In genomic region chr7:73425356-73425983, GRCh38 we compare ENCODE assay signal across 25 cellular contexts.
"Had no signal": no experiment of that assay in that cellular context is flagged by ENCODE, and none has a peak within 500 bp of the region (broad histone marks: within the 10 kb centered on the region; RNA-seq: fewer than 3 reads in every experiment).

No MANE protein-coding gene starts in this region.

- H3K27ac Mint-ChIP-seq: naive thymus-derived CD4-positive, alpha-beta T cell; natural killer cell treated with Interleukin-12 subunit alpha and Interleukin-12 subunit beta and Interleukin-15 and Interleukin-18, amount 100 ng/mL, for 72 hours; stimulated activated memory B cell treated with anti-CD40 and anti-IgM and Interleukin-4, amounts not matched to agents 10 μg/mL and 1 μg/mL and 100 μg/mL, for 72 hours; stimulated activated naive CD8-positive, alpha-beta T cell treated with anti-CD3 and anti-CD28 coated beads, Interleukin-15, amount 100 ng/mL, for 72 hours had no signal

- H3K9me3 Mint-ChIP-seq: naive thymus-derived CD4-positive, alpha-beta T cell; natural killer cell treated with Interleukin-12 subunit alpha and Interleukin-12 subunit beta and Interleukin-15 and Interleukin-18, amount 100 ng/mL, for 72 hours; stimulated activated memory B cell treated with anti-CD40 and anti-IgM and Interleukin-4, amounts not matched to agents 10 μg/mL and 1 μg/mL and 100 μg/mL, for 72 hours; stimulated activated naive CD8-positive, alpha-beta T cell treated with anti-CD3 and anti-CD28 coated beads, Interleukin-15, amount 100 ng/mL, for 72 hours had no signal

- H3K79me2 ChIP-seq: hepatocyte had no signal

- H3K4me3 Mint-ChIP-seq: natural killer cell treated with Interleukin-12 subunit alpha and Interleukin-12 subunit beta and Interleukin-15 and Interleukin-18, amount 100 ng/mL, for 72 hours; stimulated activated naive CD8-positive, alpha-beta T cell treated with anti-CD3 and anti-CD28 coated beads, Interleukin-15, amount 100 ng/mL, for 72 hours had no signal

- H3K36me3 Mint-ChIP-seq: naive thymus-derived CD4-positive, alpha-beta T cell; natural killer cell treated with Interleukin-12 subunit alpha and Interleukin-12 subunit beta and Interleukin-15 and Interleukin-18, amount 100 ng/mL, for 72 hours; stimulated activated memory B cell treated with anti-CD40 and anti-IgM and Interleukin-4, amounts not matched to agents 10 μg/mL and 1 μg/mL and 100 μg/mL, for 72 hours had no signal

- H3K27ac ChIP-seq: heart right ventricle, hepatocyte, left ventricle myocardium inferior, pancreas, prostate gland, sigmoid colon, spleen, tibial nerve, upper lobe of right lung had no signal

- H3K9me3 ChIP-seq: heart right ventricle, left ventricle myocardium inferior, mucosa of descending colon, pancreas, prostate gland, sigmoid colon, spleen, tibial nerve, upper lobe of right lung had no signal

- H3K27me3 ChIP-seq: hepatocyte, pancreas had no signal

- FAIRE-seq: pancreas, small intestine, urothelium cell line had no signal

- DNase-seq: heart right ventricle; islet precursor cell; left ventricle myocardium inferior; midbrain; mucosa of descending colon; naive thymus-derived CD4-positive, alpha-beta T cell; pancreas; retina; right cardiac atrium; sigmoid colon; small intestine; spleen; stimulated activated CD4-positive, alpha-beta T cell treated with anti-CD3 and anti-CD28 coated beads, Interleukin-4, amount 100 ng/mL, for 4 hours; stimulated activated CD8-positive, alpha-beta memory T cell treated with anti-CD3 and anti-CD28 coated beads, Interleukin-4, amount 100 ng/mL, for 48 hours; stimulated activated naive CD4-positive, alpha-beta T cell treated with Interleukin-2 at 50 U/mL for 16 hours; stimulated activated naive CD8-positive, alpha-beta T cell treated with anti-CD3 and anti-CD28 coated beads, Interleukin-15, amount 100 ng/mL, for 72 hours; substantia nigra; upper lobe of right lung had no signal

- H3K4me1 ChIP-seq: pancreas, prostate gland, upper lobe of right lung had no signal

- H3K36me3 ChIP-seq: heart right ventricle, left ventricle myocardium inferior, pancreas, prostate gland, sigmoid colon, spleen, tibial nerve, upper lobe of right lung had no signal

- H2AFZ ChIP-seq: hepatocyte had no signal

- H3K4me3 ChIP-seq: heart right ventricle, hepatocyte, left ventricle myocardium inferior, lung, mucosa of descending colon, pancreas, prostate gland, sigmoid colon, spleen, tibial nerve, upper lobe of right lung had no signal

- H3K4me2 ChIP-seq: hepatocyte had no signal

- ATAC-seq: heart right ventricle; mucosa of descending colon; naive thymus-derived CD4-positive, alpha-beta T cell; natural killer cell treated with Interleukin-12 subunit alpha and Interleukin-12 subunit beta and Interleukin-15 and Interleukin-18, amount 100 ng/mL, for 72 hours; pancreas; right cardiac atrium; stimulated activated memory B cell treated with anti-CD40 and anti-IgM and Interleukin-4, amounts not matched to agents 10 μg/mL and 1 μg/mL and 100 μg/mL, for 72 hours; stimulated activated naive CD8-positive, alpha-beta T cell treated with anti-CD3 and anti-CD28 coated beads, Interleukin-15, amount 100 ng/mL, for 72 hours; upper lobe of right lung had no signal
